In the genomic region with DNA sequence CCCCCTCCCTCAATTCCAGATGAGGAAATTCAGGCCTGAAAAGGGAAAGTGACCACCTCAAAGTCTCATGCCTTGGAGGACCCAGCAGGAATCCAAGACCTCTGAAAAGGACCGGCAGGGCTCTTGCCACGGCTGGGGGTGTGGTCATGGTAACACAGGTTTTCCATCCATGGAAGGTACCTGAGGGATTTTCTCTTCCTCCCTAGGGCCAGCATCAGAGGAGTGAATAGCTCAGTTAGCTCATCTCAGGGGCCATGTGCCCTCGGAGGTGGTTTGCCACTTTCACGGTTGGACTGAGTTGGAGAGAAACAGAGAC, we compare ENCODE assay signal across 9 cellular contexts. TPM values are rescaled to one million over a fixed set of nuclear protein-coding genes. Genes with fewer than 3 reads are reported as not detected.
DNase-seq lines count a peak whose midpoint lies in the region; ATAC-seq and TF ChIP-seq lines count a peak whose summit lies in the region.
"Had no signal": no experiment of that assay in that cellular context is flagged by ENCODE, and none has a peak within 500 bp of the region (broad histone marks: within the 10 kb centered on the region; RNA-seq: fewer than 3 reads in every experiment).

No MANE protein-coding gene starts in this region.

- peak overlapping the region; percentile 56 for H3K4me3 ChIP-seq in AG04449 (ENCODE audit: low read depth, low read length)
- peak overlapping the region in 1 of 2 experiments; percentile 92 for H3K4me3 ChIP-seq in mesenchymal stem cell (ENCODE audit: insufficient read depth in 1 of 2, low read depth in 1 of 2, low read length in 2 of 2)

- no peak overlapping the region for H2BK5ac ChIP-seq in mesenchymal stem cell (ENCODE audit: low read depth, low read length, poor library complexity, severe bottlenecking)

- H2BK12ac ChIP-seq in mesenchymal stem cell (ENCODE audit: low read length in 2 of 2) = no peak overlapping the region

- no peak overlapping the region for H2AK5ac ChIP-seq in mesenchymal stem cell (ENCODE audit: low read length, severe bottlenecking)

- peaks cover 37% of the 10 kb centered on the region for H3K27me3 Mint-ChIP-seq in activated naive CD8-positive, alpha-beta T cell

- no peaks in the 10 kb centered on the region for H3K4me1 ChIP-seq in mesenchymal stem cell (ENCODE audit: control insufficient read depth, insufficient read depth, low read depth, low read length)

- no peak overlapping the region for H3K14ac ChIP-seq in mesenchymal stem cell (ENCODE audit: low read length in 2 of 2)

- DNase-seq in AG04449 (ENCODE audit: low read depth, low spot score) = no peak
- DNase-seq in mesenchymal stem cell = no peak
- no peak for DNase-seq in amniotic stem cell (lab: John Stamatoyannopoulos, UW)
- DNase-seq in GM20000 (ENCODE audit: low spot score) = no peak
- DNase-seq: GF-D8 had no signal

- H3K23ac ChIP-seq in mesenchymal stem cell (ENCODE audit: low read length in 2 of 2) = no peak overlapping the region

- H4K91ac ChIP-seq in mesenchymal stem cell (ENCODE audit: low read length) = no peak overlapping the region

- ATAC-seq in GM21786 (IDR thresholded peaks at IDR 0.05; ENCODE audit: unreplicated experiment) = peak; percentile 12
- no peak for ATAC-seq in HG03469 (IDR thresholded peaks at IDR 0.05; ENCODE audit: unreplicated experiment)
- no peak for ATAC-seq in GM19467 (IDR thresholded peaks at IDR 0.05; ENCODE audit: unreplicated experiment)

- POLR2A ChIA-PET in AG04449 (lab: Yijun Ruan, JAX) = no interaction called here

- H3K18ac ChIP-seq in mesenchymal stem cell (ENCODE audit: low read depth in 1 of 2, low read length in 2 of 2) = no peak overlapping the region

- H2BK120ac ChIP-seq in mesenchymal stem cell (ENCODE audit: low read depth, low read length) = no peak overlapping the region

- H3K4me1 Mint-ChIP-seq in activated naive CD8-positive, alpha-beta T cell (ENCODE audit: low read depth) = peaks cover 42% of the 10 kb centered on the region

- no peaks in the 10 kb centered on the region for H3K36me3 ChIP-seq in mesenchymal stem cell (ENCODE audit: control insufficient read depth in 1 of 2, insufficient read depth in 2 of 2, low read depth in 1 of 2, low read length in 2 of 2)

- no peak overlapping the region for H2AFZ ChIP-seq in mesenchymal stem cell (ENCODE audit: low read depth, low read length)

- peak overlapping the region; percentile 88 for H3K4me3 Mint-ChIP-seq in activated naive CD8-positive, alpha-beta T cell

- no peak for TF ChIP-seq CTCF in AG04449 (IDR thresholded peaks at IDR 0.05; ENCODE audit: insufficient read depth, low read length, missing control alignments)
- TF ChIP-seq CTCF in GM20000 (IDR thresholded peaks at IDR 0.05; ENCODE audit: extremely low read depth, missing control alignments) = no peak

- H3K9ac ChIP-seq in mesenchymal stem cell (ENCODE audit: low read length) = peak overlapping the region; percentile 87

- H3K4me2 ChIP-seq in mesenchymal stem cell (ENCODE audit: low read length, poor library complexity, severe bottlenecking) = no peak overlapping the region

- H3K9me3 ChIP-seq in mesenchymal stem cell (ENCODE audit: control insufficient read depth, low read length) = no peaks in the 10 kb centered on the region

- H2BK15ac ChIP-seq in mesenchymal stem cell (ENCODE audit: low read depth, poor library complexity, severe bottlenecking) = no peak overlapping the region

- no peaks in the 10 kb centered on the region for H3K79me1 ChIP-seq in mesenchymal stem cell (replicated peaks; ENCODE audit: low read length, poor library complexity, severe bottlenecking)

- H3K9me3 Mint-ChIP-seq in activated naive CD8-positive, alpha-beta T cell (ENCODE audit: low read depth) = no peaks in the 10 kb centered on the region

- no peak overlapping the region for H3K27ac ChIP-seq in mesenchymal stem cell (ENCODE audit: low read length, poor library complexity, severe bottlenecking)

- H3K36me3 Mint-ChIP-seq in activated naive CD8-positive, alpha-beta T cell = no peaks in the 10 kb centered on the region

- CTCF ChIA-PET in AG04449 (lab: Yijun Ruan, JAX) = interaction anchor here (0.6 kb wide), 1 partner anchor 41 kb away, joined by 4 read pairs; no protein-coding TSS in a partner anchor

- H4K8ac ChIP-seq in mesenchymal stem cell (ENCODE audit: low read length) = no peak overlapping the region

- H3K27me3 ChIP-seq in mesenchymal stem cell (ENCODE audit: control insufficient read depth in 1 of 2, insufficient read depth in 1 of 2, low read length in 2 of 2) = peaks cover 0 to 59% of the 10 kb centered on the region in 2 experiments

- H3K27ac Mint-ChIP-seq in activated naive CD8-positive, alpha-beta T cell = no peak overlapping the region

- no peak overlapping the region for H3K4ac ChIP-seq in mesenchymal stem cell (ENCODE audit: low read depth in 1 of 2, low read length in 2 of 2)

- WGBS in mesenchymal stem cell = 67% methylated on average over 4 of the region's 4 CpGs

RNA-seq across cellular contexts. Expression of gene CIITA, which starts 1.3 kb away (rescaled TPM):
- polyA plus RNA-seq in mesenchymal stem cell (2013, experiment 1 of 2) = not detected
- polyA plus RNA-seq in mesenchymal stem cell (2013, experiment 2 of 2) = 0.01 TPM

RNA-seq across cellular contexts. Expression of gene TVP23A, which starts 59.7 kb away (rescaled TPM):
- not detected for polyA plus RNA-seq in mesenchymal stem cell (2013, experiment 1 of 2)
- not detected for polyA plus RNA-seq in mesenchymal stem cell (2013, experiment 2 of 2)
